ENCODE assay signal across 9 cellular contexts in genomic region chr11:61816736-61817455, GRCh38. TPM values are rescaled to one million over a fixed set of nuclear protein-coding genes. Genes with fewer than 3 reads are reported as not detected.
DNase-seq lines count a peak whose midpoint lies in the region; ATAC-seq, FAIRE-seq and TF ChIP-seq lines count a peak whose summit lies in the region.
"Had no signal": no experiment of that assay in that cellular context is flagged by ENCODE, and none has a peak within 500 bp of the region (broad histone marks: within the 10 kb centered on the region; RNA-seq: fewer than 3 reads in every experiment).

Gene FADS1 (minus strand): TSS chr11:61817003. CDS start chr11:61816929, 74 bp downstream.

- peak within 1 kb of the TSS; percentile 56 to 99 for H3K27ac ChIP-seq in small intestine (ENCODE audit: low read depth in 1 of 2, low read length in 1 of 2)

- H3K4me3 Mint-ChIP-seq in immature natural killer cell: peak within 1 kb of the TSS; percentile 89 to 96 (median 95)

- no peaks in the 10 kb centered on the region for H3K9me3 ChIP-seq in small intestine (ENCODE audit: control insufficient read depth, low read depth)

- H3K9me3 Mint-ChIP-seq in immature natural killer cell: no peaks in the 10 kb centered on the region

- no peaks in the 10 kb centered on the region for H3K36me3 ChIP-seq in small intestine (ENCODE audit: control insufficient read depth in 2 of 2, insufficient read depth in 2 of 2, low read length in 2 of 2)

- no peaks in the 10 kb centered on the region for H3K27me3 ChIP-seq in small intestine (ENCODE audit: control insufficient read depth in 2 of 2, insufficient read depth in 2 of 2, low read length in 2 of 2)

- peak; percentile 58 for DNase-seq in NK-92 treated with Interleukin-12 subunit alpha and Interleukin-12 subunit beta, amount 100 ng/mL, for 24 hours (lab: John Stamatoyannopoulos, UW)
- DNase-seq in NK-92 (lab: John Stamatoyannopoulos, UW; ENCODE audit: unreplicated experiment): no peak
- DNase-seq in NCI-H2196 (lab: John Stamatoyannopoulos, UW; ENCODE audit: unreplicated experiment): peak; percentile 97
- peak; percentile 95 to 98 for DNase-seq in cardiac fibroblast (ENCODE audit: low read depth in 2 of 2)
- peak; percentile 77 to 78 (median 78) for DNase-seq in immature natural killer cell
- peak; percentile 56 for DNase-seq in small intestine

- 1 to 2% (median 1%) methylated on average over 48 to 73 of the region's 73 CpGs for WGBS in small intestine, 3 donors

- H3K4me3 ChIP-seq in WI38 (ENCODE audit: low read depth, low read length): peak within 1 kb of the TSS; percentile 76
- H3K4me3 ChIP-seq in cardiac fibroblast (replicated peaks in 1 of 2; ENCODE audit: low read depth in 2 of 2, low read length in 2 of 2): peak within 1 kb of the TSS; percentile 84 to 87
- H3K4me3 ChIP-seq in small intestine (ENCODE audit: low read depth in 1 of 2, low read length in 2 of 2): peak within 1 kb of the TSS; percentile 39 to 49

- H3K27me3 Mint-ChIP-seq in immature natural killer cell (ENCODE audit: low read depth in 3 of 3): peaks cover 3 to 4% (median 4%) of the 10 kb centered on the region in 3 donors

- peaks cover 0 to 6% of the 10 kb centered on the region in 2 donors for H3K4me1 ChIP-seq in small intestine (ENCODE audit: control insufficient read depth in 2 of 2, insufficient read depth in 1 of 2, low read depth in 1 of 2, low read length in 1 of 2)

- peaks cover 13 to 22% of the 10 kb centered on the region in 2 donors for H3K4me1 Mint-ChIP-seq in immature natural killer cell

- peaks cover 0 to 2% (median 0%) of the 10 kb centered on the region in 3 donors for H3K36me3 Mint-ChIP-seq in immature natural killer cell

- FAIRE-seq in small intestine (lab: Jason Lieb, UNC): no peak
- FAIRE-seq: A204.1 had no signal

- H3K27ac Mint-ChIP-seq in immature natural killer cell: peak within 1 kb of the TSS; percentile 48 to 93 (median 86)

- ATAC-seq in HG03095 (IDR thresholded peaks at IDR 0.05; ENCODE audit: unreplicated experiment): peak; percentile 42

- TF ChIP-seq CTCF in WI38 (IDR thresholded peaks at IDR 0.05; ENCODE audit: low read depth, low read length): peak; percentile 55
- peak; percentile 47 for TF ChIP-seq CTCF in cardiac fibroblast (IDR thresholded peaks at IDR 0.05; ENCODE audit: low read depth, low read length)

RNA-seq across cellular contexts. Expression of gene FADS1, which starts in this region (rescaled TPM):
- 10 to 100 TPM; 11.5 to 18.7 (median 17.7) TPM for polyA plus RNA-seq in immature natural killer cell
- polyA plus RNA-seq in small intestine: 10 to 100 TPM in 1 of 3 donors, under 1 TPM in 2; 0.45 to 15.9 (median 0.81) TPM
